In the genomic region with DNA sequence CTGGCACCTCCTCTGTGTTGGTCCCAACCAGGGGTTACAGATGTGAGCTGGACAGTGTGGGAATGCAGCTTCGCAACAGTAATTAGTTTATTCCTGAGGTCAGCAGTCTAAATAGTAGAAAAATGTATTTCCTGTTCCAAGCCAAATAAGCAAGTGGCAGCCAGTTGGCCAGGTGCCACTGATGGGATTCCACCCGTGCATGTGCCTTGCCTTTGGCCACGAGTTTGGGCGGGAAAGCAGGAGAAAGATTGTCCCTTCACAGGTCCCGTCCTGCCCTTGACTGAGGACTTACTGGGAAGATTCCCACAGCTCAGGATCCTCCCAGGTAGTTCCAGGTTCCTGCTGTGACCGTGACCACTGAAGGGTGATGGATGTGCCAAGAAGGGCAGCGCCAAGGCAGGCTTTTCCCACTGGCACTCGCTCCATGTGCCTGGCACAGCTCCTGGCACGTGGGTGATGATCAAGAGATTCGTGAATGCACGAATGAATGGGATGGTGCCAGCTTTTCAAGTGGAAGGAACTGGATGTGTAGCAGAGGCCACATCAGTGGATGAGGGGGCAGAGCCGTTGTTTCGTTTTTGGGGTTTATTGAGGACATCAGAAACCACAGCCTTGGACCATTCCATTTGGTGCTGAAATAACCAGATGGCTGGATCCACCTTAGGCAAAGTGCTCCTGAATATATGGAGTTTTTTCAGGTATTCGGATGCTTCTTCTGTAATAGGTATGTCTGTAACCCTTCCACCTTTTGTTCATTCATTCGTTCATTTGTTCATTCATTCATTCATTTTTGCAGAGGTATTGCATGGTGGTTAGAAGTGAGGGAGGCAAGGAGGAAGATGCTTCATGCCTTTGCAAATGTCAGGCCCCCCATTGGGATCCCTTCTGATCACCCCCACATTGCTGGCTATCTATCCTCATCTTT, we compare ENCODE assay signal across 19 cellular contexts.
DNase-seq lines count a peak whose midpoint lies in the region; ATAC-seq, FAIRE-seq and TF ChIP-seq lines count a peak whose summit lies in the region.
"Had no signal": no experiment of that assay in that cellular context is flagged by ENCODE, and none has a peak within 500 bp of the region (broad histone marks: within the 10 kb centered on the region; RNA-seq: fewer than 3 reads in every experiment).

No MANE protein-coding gene starts in this region.

- ATAC-seq in activated T-cell treated with anti-CD3 and anti-CD28 coated beads, Interleukin-2, amount 50 U/mL, for 4 hours = no peak
- ATAC-seq: T-cell had no signal

- peak; percentile 53 for DNase-seq in Daoy (ENCODE audit: low read depth)
- DNase-seq in NCI-H2029 (lab: John Stamatoyannopoulos, UW) = peak; percentile 80
- peak; percentile 24 for DNase-seq in cerebellum (ENCODE audit: low spot score)
- peak; percentile 79 for DNase-seq in osteoblast (ENCODE audit: insufficient read length, low spot score, missing footprints)
- DNase-seq in HTR-8/SVneo (ENCODE audit: insufficient read length, low spot score) = no peak
- no peak for DNase-seq in activated naive CD4-positive, alpha-beta T cell treated with anti-CD3 and anti-CD28 coated beads for 36 hours
- no peak for DNase-seq in Kasumi-1 (lab: John Stamatoyannopoulos, UW)
- no peak for DNase-seq in activated T-cell treated with anti-CD3 and anti-CD28 coated beads, Interleukin-2, amount 50 U/mL, for 4 hours
- DNase-seq: activated naive CD8-positive, alpha-beta T cell treated with anti-CD3 and anti-CD28 coated beads, Interleukin-2, amount 10 ng/mL, durations not matched to agents 7 days and 5 days; CD4-positive, CD25-positive, alpha-beta regulatory T cell; naive B cell; NCI-H524 treated with DMSO at 0.1 percent for 48 hours; Peyer's patch; stimulated activated CD8-positive, alpha-beta memory T cell treated with anti-CD3 and anti-CD28 coated beads, Interleukin-4, amount 100 ng/mL, for 48 hours; T-cell; tibial artery had no signal

- H3K27me3 ChIP-seq in osteoblast (ENCODE audit: insufficient read depth, low read length) = peaks cover 53% of the 10 kb centered on the region

- peaks cover 2% of the 10 kb centered on the region for H4K20me1 ChIP-seq in osteoblast (ENCODE audit: insufficient read depth, low read length)

- no peak overlapping the region for H3K27ac ChIP-seq in osteoblast (ENCODE audit: low read depth, low read length)
- H3K27ac ChIP-seq: hepatocyte, Peyer's patch, tibial artery had no signal

- H3K27ac Mint-ChIP-seq in activated naive CD4-positive, alpha-beta T cell treated with anti-CD3 and anti-CD28 coated beads for 36 hours = no peak overlapping the region
- H3K27ac Mint-ChIP-seq: activated naive CD8-positive, alpha-beta T cell treated with anti-CD3 and anti-CD28 coated beads, Interleukin-2, amount 10 ng/mL, durations not matched to agents 7 days and 5 days; IgD-negative memory B cell; naive B cell; T-cell had no signal

- FAIRE-seq in HTR-8/SVneo (lab: Jason Lieb, UNC) = no peak
- FAIRE-seq: G401.6 had no signal

- no peaks in the 10 kb centered on the region for H3K9me3 Mint-ChIP-seq in activated naive CD4-positive, alpha-beta T cell treated with anti-CD3 and anti-CD28 coated beads for 36 hours
- no peaks in the 10 kb centered on the region for H3K9me3 Mint-ChIP-seq in activated T-cell treated with anti-CD3 and anti-CD28 coated beads, Interleukin-2, amount 50 U/mL, for 4 hours
- H3K9me3 Mint-ChIP-seq: activated naive CD8-positive, alpha-beta T cell treated with anti-CD3 and anti-CD28 coated beads, Interleukin-2, amount 10 ng/mL, durations not matched to agents 7 days and 5 days; T-cell had no signal

- H3K36me3 Mint-ChIP-seq in activated naive CD4-positive, alpha-beta T cell treated with anti-CD3 and anti-CD28 coated beads for 36 hours (ENCODE audit: low read depth) = no peaks in the 10 kb centered on the region
- no peaks in the 10 kb centered on the region for H3K36me3 Mint-ChIP-seq in activated T-cell treated with anti-CD3 and anti-CD28 coated beads, Interleukin-2, amount 50 U/mL, for 4 hours (ENCODE audit: insufficient read depth)
- H3K36me3 Mint-ChIP-seq: activated naive CD8-positive, alpha-beta T cell treated with anti-CD3 and anti-CD28 coated beads, Interleukin-2, amount 10 ng/mL, durations not matched to agents 7 days and 5 days; CD4-positive, CD25-positive, alpha-beta regulatory T cell; IgD-negative memory B cell; naive B cell; T-cell had no signal

- peaks cover 24% of the 10 kb centered on the region for H3K27me3 Mint-ChIP-seq in activated naive CD4-positive, alpha-beta T cell treated with anti-CD3 and anti-CD28 coated beads for 36 hours (ENCODE audit: low read depth)
- peaks cover 54% of the 10 kb centered on the region for H3K27me3 Mint-ChIP-seq in activated T-cell treated with anti-CD3 and anti-CD28 coated beads, Interleukin-2, amount 50 U/mL, for 4 hours (ENCODE audit: low read depth)

- H3K4me1 Mint-ChIP-seq in activated naive CD4-positive, alpha-beta T cell treated with anti-CD3 and anti-CD28 coated beads for 36 hours (ENCODE audit: low read depth) = no peaks in the 10 kb centered on the region
- H3K4me1 Mint-ChIP-seq in activated T-cell treated with anti-CD3 and anti-CD28 coated beads, Interleukin-2, amount 50 U/mL, for 4 hours (ENCODE audit: low read depth) = no peaks in the 10 kb centered on the region
- H3K4me1 Mint-ChIP-seq: activated naive CD8-positive, alpha-beta T cell treated with anti-CD3 and anti-CD28 coated beads, Interleukin-2, amount 10 ng/mL, durations not matched to agents 7 days and 5 days; naive B cell; T-cell had no signal

- no peak overlapping the region for H2AFZ ChIP-seq in osteoblast (ENCODE audit: low read length)
- H2AFZ ChIP-seq: hepatocyte had no signal

- H3K4me2 ChIP-seq in osteoblast (ENCODE audit: insufficient read depth, low read length) = no peak overlapping the region
- H3K4me2 ChIP-seq: hepatocyte had no signal

- H3K36me3 ChIP-seq in osteoblast (ENCODE audit: insufficient read depth, low read length) = no peaks in the 10 kb centered on the region
- H3K36me3 ChIP-seq: Peyer's patch, tibial artery had no signal

- no peak for TF ChIP-seq CTCF in osteoblast (IDR thresholded peaks at IDR 0.05; ENCODE audit: extremely low read depth, low read depth, low read length)

- intact Hi-C loops in activated naive CD4-positive, alpha-beta T cell treated with anti-CD3 and anti-CD28 coated beads for 36 hours (cut with micrococcal nuclease) = no loop called here

- H3K4me1 ChIP-seq in osteoblast (ENCODE audit: insufficient read depth, low read length) = no peaks in the 10 kb centered on the region
- H3K4me1 ChIP-seq: Peyer's patch had no signal

- CTCF ChIA-PET in activated naive CD4-positive, alpha-beta T cell treated with anti-CD3 and anti-CD28 coated beads for 36 hours (lab: Charles Lee) = interaction anchor here (0.6 to 0.7 kb wide), 2 partner anchors 251 to 608 kb away, joined by 3 to 5 read pairs; no protein-coding TSS in a partner anchor

- no peak overlapping the region for H3K4me3 ChIP-seq in osteoblast (ENCODE audit: insufficient read depth, low read length)
- H3K4me3 ChIP-seq: hepatocyte, Peyer's patch, tibial artery had no signal

- no peaks in the 10 kb centered on the region for H3K79me2 ChIP-seq in osteoblast (ENCODE audit: insufficient read depth, low read length)
- H3K79me2 ChIP-seq: hepatocyte had no signal

- no peaks in the 10 kb centered on the region for H3K9me3 ChIP-seq in osteoblast (ENCODE audit: low read depth, low read length)
- H3K9me3 ChIP-seq: Peyer's patch, tibial artery had no signal

- no peak overlapping the region for H3K4me3 Mint-ChIP-seq in activated naive CD4-positive, alpha-beta T cell treated with anti-CD3 and anti-CD28 coated beads for 36 hours
- no peak overlapping the region for H3K4me3 Mint-ChIP-seq in activated T-cell treated with anti-CD3 and anti-CD28 coated beads, Interleukin-2, amount 50 U/mL, for 4 hours
- H3K4me3 Mint-ChIP-seq: activated naive CD8-positive, alpha-beta T cell treated with anti-CD3 and anti-CD28 coated beads, Interleukin-2, amount 10 ng/mL, durations not matched to agents 7 days and 5 days; CD4-positive, CD25-positive, alpha-beta regulatory T cell; IgD-negative memory B cell; naive B cell; T-cell had no signal

Comparison
In these comparisons a context has a peak if more than half of its experiments do, and no peak if none do; other contexts are left out.
1. DNase-seq: peak in Daoy (single experiment), NCI-H2029 (single experiment), cerebellum (single experiment) and osteoblast (single experiment); none in HTR-8/SVneo (single experiment), activated naive CD4-positive, alpha-beta T cell treated with anti-CD3 and anti-CD28 coated beads for 36 hours (single experiment), Kasumi-1 (0 of 2) and activated T-cell treated with anti-CD3 and anti-CD28 coated beads, Interleukin-2, amount 50 U/mL, for 4 hours (single experiment).